In the genomic region with DNA sequence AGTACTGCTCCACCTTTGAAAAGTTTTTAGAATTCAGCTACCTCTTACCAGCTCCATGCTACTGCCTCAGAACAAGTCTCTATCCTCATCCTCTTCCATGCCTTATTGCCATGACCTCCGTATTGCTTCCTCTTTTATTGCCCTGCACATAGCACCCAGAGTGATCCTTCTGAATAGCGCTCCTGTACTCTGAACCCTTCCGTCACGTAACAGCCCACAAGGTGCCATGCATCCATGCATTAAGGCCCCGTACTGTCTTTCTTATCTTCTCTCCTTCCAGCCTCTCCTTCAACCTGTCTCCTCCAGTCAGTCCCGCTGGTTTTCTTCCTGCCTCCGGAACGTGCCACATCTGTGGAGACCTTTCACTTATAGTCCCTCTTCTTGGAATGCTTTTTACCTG, we compare ENCODE assay signal across 21 cellular contexts.
DNase-seq lines count a peak whose midpoint lies in the region; ATAC-seq, FAIRE-seq and TF ChIP-seq lines count a peak whose summit lies in the region.
"Had no signal": no experiment of that assay in that cellular context is flagged by ENCODE, and none has a peak within 500 bp of the region (broad histone marks: within the 10 kb centered on the region; RNA-seq: fewer than 3 reads in every experiment).

No MANE protein-coding gene starts in this region.

- no peak for FAIRE-seq in small intestine (lab: Jason Lieb, UNC)
- FAIRE-seq: A204.1, G401.6, GM12891, HTR-8/SVneo had no signal

- H3K4me2 ChIP-seq in hepatocyte, result no peak overlapping the region

- no peak overlapping the region for H2AFZ ChIP-seq in hepatocyte
- H2AFZ ChIP-seq: GM23248 had no signal

- H3K27ac Mint-ChIP-seq in activated T-helper 17 cell treated with anti-CD3 and anti-CD28 coated beads, Interleukin-2, amount 50 U/mL, for 72 hours, result no peak overlapping the region
- H3K27ac Mint-ChIP-seq: CD4-positive, CD25-positive, alpha-beta regulatory T cell; CD8-positive, alpha-beta memory T cell; HFFc6 had no signal

- H3K36me3 ChIP-seq in hepatocyte (replicated peaks; ENCODE audit: insufficient read depth, low read depth), result no peaks in the 10 kb centered on the region
- no peaks in the 10 kb centered on the region for H3K36me3 ChIP-seq in small intestine (ENCODE audit: control insufficient read depth in 2 of 2, insufficient read depth in 2 of 2, low read length in 2 of 2)
- H3K36me3 ChIP-seq: BE2C had no signal

- H3K4me1 ChIP-seq in hepatocyte (ENCODE audit: insufficient read depth) (no peaks in the 10 kb centered on the region), small intestine (ENCODE audit: control insufficient read depth in 2 of 2, insufficient read depth in 1 of 2, low read depth in 1 of 2, low read length in 1 of 2) (no peaks in the 10 kb centered on the region)
- H3K4me1 ChIP-seq: BE2C had no signal

- H3K27ac ChIP-seq in hepatocyte (no peak overlapping the region), small intestine (ENCODE audit: low read depth in 1 of 2, low read length in 1 of 2) (no peak overlapping the region)
- H3K27ac ChIP-seq: GM23248 had no signal

- no peaks in the 10 kb centered on the region for H3K9me3 Mint-ChIP-seq in activated T-helper 17 cell treated with anti-CD3 and anti-CD28 coated beads, Interleukin-2, amount 50 U/mL, for 72 hours

- no peaks in the 10 kb centered on the region for H3K4me1 Mint-ChIP-seq in activated T-helper 17 cell treated with anti-CD3 and anti-CD28 coated beads, Interleukin-2, amount 50 U/mL, for 72 hours
- H3K4me1 Mint-ChIP-seq: CD8-positive, alpha-beta memory T cell had no signal

- peak; percentile 11 for ATAC-seq in activated T-helper 17 cell treated with anti-CD3 and anti-CD28 coated beads, Interleukin-2, amount 50 U/mL, for 72 hours (replicated peaks)
- ATAC-seq: HCT116 had no signal

- H3K79me2 ChIP-seq in hepatocyte, result no peaks in the 10 kb centered on the region

- H3K4me3 Mint-ChIP-seq in activated T-helper 17 cell treated with anti-CD3 and anti-CD28 coated beads, Interleukin-2, amount 50 U/mL, for 72 hours, result no peak overlapping the region
- H3K4me3 Mint-ChIP-seq: CD4-positive, CD25-positive, alpha-beta regulatory T cell; CD8-positive, alpha-beta memory T cell; HFFc6 had no signal

- H3K27me3 ChIP-seq in hepatocyte (no peaks in the 10 kb centered on the region), small intestine (ENCODE audit: control insufficient read depth in 2 of 2, insufficient read depth in 2 of 2, low read length in 2 of 2) (no peaks in the 10 kb centered on the region)
- H3K27me3 ChIP-seq: BE2C had no signal

- H3K27me3 Mint-ChIP-seq in activated T-helper 17 cell treated with anti-CD3 and anti-CD28 coated beads, Interleukin-2, amount 50 U/mL, for 72 hours, result peaks cover 4% of the 10 kb centered on the region
- H3K27me3 Mint-ChIP-seq: CD4-positive, CD25-positive, alpha-beta regulatory T cell had no signal

- no peaks in the 10 kb centered on the region for H3K9me2 ChIP-seq in hepatocyte (replicated peaks; ENCODE audit: insufficient read depth)

- H3K4me3 ChIP-seq in hepatocyte (no peak overlapping the region), small intestine (ENCODE audit: low read depth in 1 of 2, low read length in 2 of 2) (no peak overlapping the region)
- H3K4me3 ChIP-seq: GM23248 had no signal

- no peaks in the 10 kb centered on the region for H3K36me3 Mint-ChIP-seq in activated T-helper 17 cell treated with anti-CD3 and anti-CD28 coated beads, Interleukin-2, amount 50 U/mL, for 72 hours (ENCODE audit: low read depth)
- H3K36me3 Mint-ChIP-seq: CD4-positive, CD25-positive, alpha-beta regulatory T cell; CD8-positive, alpha-beta memory T cell had no signal

- H4K20me1 ChIP-seq in hepatocyte (ENCODE audit: insufficient read depth, poor library complexity, severe bottlenecking), result no peaks in the 10 kb centered on the region

- H3K9me3 ChIP-seq in hepatocyte (ENCODE audit: low read depth) (no peaks in the 10 kb centered on the region), small intestine (ENCODE audit: control insufficient read depth, low read depth) (no peaks in the 10 kb centered on the region)
- H3K9me3 ChIP-seq: BE2C had no signal

- DNase-seq in HuH-7 (ENCODE audit: low spot score) (peak; percentile 19), hepatocyte (ENCODE audit: low spot score) (peak; percentile 29), small intestine (peak; percentile 90), NCI-H1694 (lab: John Stamatoyannopoulos, UW) (no peak), HUDEP-2 (lab: John Stamatoyannopoulos, UW; ENCODE audit: unreplicated experiment in 76 of 76) (no peak), NCI-H128 (lab: John Stamatoyannopoulos, UW; ENCODE audit: unreplicated experiment) (no peak)
- DNase-seq: ACHN; BE2C; C1 segment of cervical spinal cord; CD4-positive, CD25-positive, alpha-beta regulatory T cell; CD8-positive, alpha-beta memory T cell; COR-L47; GM23248; H7; HFFc6 had no signal

- no peak for TF ChIP-seq CTCF in hepatocyte (IDR thresholded peaks at IDR 0.05; ENCODE audit: poor library complexity)

- WGBS in hepatocyte (ENCODE audit: low lambda C conversion rate, missing lambda C conversion rate), result 71% methylated on average over 8 of the region's 8 CpGs
- WGBS in small intestine, 3 donors, result 25 to 61% (median 47%) methylated on average over 8 of the region's 8 CpGs

Comparison
In these comparisons a context has a peak if more than half of its experiments do, and no peak if none do; other contexts are left out.
1. DNase-seq: peak in HuH-7 (single experiment), hepatocyte (single experiment) and small intestine (single experiment); none in NCI-H1694 (single experiment), HUDEP-2 (0 of 76) and NCI-H128 (single experiment).